8 cellular contexts compared by ENCODE assay signal in genomic region chr1:180632326-180633088, GRCh38. TPM values are rescaled to one million over a fixed set of nuclear protein-coding genes. Genes with fewer than 3 reads are reported as not detected.
A peak's percentile ranks its signal among the peaks of the same experiment; 100 is the strongest.
DNase-seq lines count a peak whose midpoint lies in the region; ATAC-seq lines count a peak whose summit lies in the region.

No MANE protein-coding gene starts in this region.

- H3K9ac ChIP-seq in endocrine pancreas (ENCODE audit: control insufficient read depth, insufficient read depth, low read length), result peak overlapping the region; percentile 90

- H3K4me1 ChIP-seq in endocrine pancreas (ENCODE audit: control insufficient read depth, insufficient read depth, low read length) (peaks cover 30% of the 10 kb centered on the region), mononuclear cell (ENCODE audit: insufficient read depth, low read length) (peaks cover 17% of the 10 kb centered on the region)

- H3K4me3 ChIP-seq in endocrine pancreas (ENCODE audit: control insufficient read depth, insufficient read depth, low read length) (peak overlapping the region; percentile 100), mononuclear cell (ENCODE audit: low read length) (peak overlapping the region; percentile 89)

- H3K9me3 ChIP-seq in endocrine pancreas (ENCODE audit: control insufficient read depth, low read length), result no peaks in the 10 kb centered on the region
- no peaks in the 10 kb centered on the region for H3K9me3 ChIP-seq in mononuclear cell (ENCODE audit: low read depth, low read length)

- H3K36me3 ChIP-seq in endocrine pancreas (ENCODE audit: control insufficient read depth, insufficient read depth, low read length), result no peaks in the 10 kb centered on the region

- H3K27me3 ChIP-seq in endocrine pancreas (ENCODE audit: control insufficient read depth, insufficient read depth, low read length), result no peaks in the 10 kb centered on the region
- H3K27me3 ChIP-seq in mononuclear cell (ENCODE audit: insufficient read depth, low read length), result no peaks in the 10 kb centered on the region

- peak; percentile 53 for DNase-seq in activated T-cell treated with anti-CD3 and anti-CD28 coated beads for 1 hour (ENCODE audit: low read depth)
- no peak for DNase-seq in activated T-cell treated with anti-CD3 and anti-CD28 coated beads, Interleukin-2, amount 50 U/mL, for 1 hour
- peak; percentile 57 for DNase-seq in NCI-H2196 (lab: John Stamatoyannopoulos, UW; ENCODE audit: unreplicated experiment)
- peak; percentile 49 for DNase-seq in activated CD4-positive, alpha-beta T cell treated with anti-CD3 and anti-CD28 coated beads, Interleukin-2, amount 50 U/mL, for 1 hour
- peak; percentile 21 to 54 for DNase-seq in stimulated activated CD8-positive, alpha-beta memory T cell treated with anti-CD3 and anti-CD28 coated beads, Interleukin-7, amount 100 ng/mL, for 4 hours (ENCODE audit: low read depth in 2 of 2)

- ATAC-seq in HG02852 (IDR thresholded peaks at IDR 0.05; ENCODE audit: unreplicated experiment), result peak; percentile 43

RNA-seq across cellular contexts. Expression of gene XPR1, which starts 0.7 kb away (rescaled TPM):
- total RNA-seq in mononuclear cell, result 19.4 TPM
